ENCODE assay signal across 9 cellular contexts in the genomic region with DNA sequence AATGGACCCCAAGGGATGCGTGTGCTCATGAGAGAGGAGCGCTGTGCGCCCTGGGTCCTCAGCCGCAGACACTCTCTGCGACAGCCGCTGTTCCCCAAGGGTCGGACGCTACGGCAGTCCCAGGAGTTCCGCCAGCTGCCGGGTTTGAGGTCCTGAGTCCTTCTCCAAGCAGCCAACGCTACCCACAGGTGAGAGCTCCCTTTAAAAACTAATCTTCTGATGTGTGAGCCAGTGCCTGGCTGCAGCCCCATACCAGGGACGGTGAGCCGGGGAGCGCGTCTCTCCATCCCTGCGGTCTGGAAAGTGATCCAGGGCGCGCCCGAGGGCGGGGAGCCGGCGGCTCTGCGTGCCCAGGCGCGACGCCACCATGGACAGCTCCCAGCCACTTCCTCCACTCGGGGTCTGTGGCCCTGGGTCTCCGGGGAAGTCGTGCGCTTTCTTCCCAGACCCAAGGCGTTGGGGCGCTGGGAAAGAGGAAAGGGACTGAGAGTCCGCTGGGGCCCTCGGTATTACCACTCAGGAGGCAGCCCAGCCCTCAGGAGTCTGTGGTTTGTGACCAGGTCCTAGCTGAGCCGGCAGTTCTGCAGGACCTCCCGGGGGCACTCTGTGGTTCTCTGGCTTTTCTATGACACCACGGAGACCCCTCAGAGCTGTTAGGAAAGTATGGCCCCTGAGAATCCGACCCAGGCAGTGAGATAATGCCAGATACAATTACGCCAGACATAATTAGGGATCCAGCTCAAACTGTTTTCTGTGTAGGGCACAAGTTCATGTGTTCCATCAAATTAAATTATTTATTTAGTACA. TPM values are rescaled to one million over a fixed set of nuclear protein-coding genes. Genes with fewer than 3 reads are reported as not detected.
DNase-seq lines count a peak whose midpoint lies in the region; ATAC-seq and TF ChIP-seq lines count a peak whose summit lies in the region.
"Had no signal": no experiment of that assay in that cellular context is flagged by ENCODE, and none has a peak within 500 bp of the region (broad histone marks: within the 10 kb centered on the region; RNA-seq: fewer than 3 reads in every experiment).

No MANE protein-coding gene starts in this region.

- DNase-seq in activated CD8-positive, alpha-beta memory T cell treated with anti-CD3 and anti-CD28 coated beads, Interleukin-2, amount 50 U/mL, for 48 hours: peak; percentile 69
- DNase-seq in activated CD8-positive, alpha-beta memory T cell treated with anti-CD3 and anti-CD28 coated beads, Interleukin-2, amount 50 U/mL, for 4 hours: no peak
- DNase-seq in fibroblast of the aortic adventitia (ENCODE audit: low read depth): peak; percentile 69
- peak; percentile 84 for DNase-seq in retina
- DNase-seq in middle frontal gyrus (ENCODE audit: extremely low spot score, low spot score): no peak
- DNase-seq: activated B cell treated with CpG ODN at 0.5 μM for 24 hours had no signal

- H3K4me3 ChIP-seq in WI38 (ENCODE audit: low read depth, low read length) (peak overlapping the region; percentile 94), fibroblast of the aortic adventitia (ENCODE audit: low read depth, low read length) (peak overlapping the region; percentile 97)

- TF ChIP-seq CTCF in WI38 (IDR thresholded peaks at IDR 0.05; ENCODE audit: low read depth, low read length) (no peak), fibroblast of the aortic adventitia (IDR thresholded peaks at IDR 0.05; ENCODE audit: insufficient read depth, low read length) (no peak)

- ATAC-seq in HG03097 (IDR thresholded peaks at IDR 0.05; ENCODE audit: low FRiP score, unreplicated experiment): no peak
- no peak for ATAC-seq in HG03095 (IDR thresholded peaks at IDR 0.05; ENCODE audit: unreplicated experiment)

RNA-seq across cellular contexts. Expression of gene CEMIP, which starts 1.4 kb away (rescaled TPM):
- total RNA-seq in fibroblast of the aortic adventitia (ENCODE audit: low replicate concordance): 225 and 249 TPM in 2 replicates
- total RNA-seq: activated B cell treated with CpG ODN at 0.5 μM for 24 hours had no signal

Comparison
In these comparisons a context has a peak if more than half of its experiments do, and no peak if none do; other contexts are left out.
1. DNase-seq: peak in activated CD8-positive, alpha-beta memory T cell treated with anti-CD3 and anti-CD28 coated beads, Interleukin-2, amount 50 U/mL, for 48 hours (single experiment), fibroblast of the aortic adventitia (single experiment) and retina (single experiment); none in activated CD8-positive, alpha-beta memory T cell treated with anti-CD3 and anti-CD28 coated beads, Interleukin-2, amount 50 U/mL, for 4 hours (single experiment) and middle frontal gyrus (single experiment).